ENCODE assay signal across 14 cellular contexts in the genomic region with DNA sequence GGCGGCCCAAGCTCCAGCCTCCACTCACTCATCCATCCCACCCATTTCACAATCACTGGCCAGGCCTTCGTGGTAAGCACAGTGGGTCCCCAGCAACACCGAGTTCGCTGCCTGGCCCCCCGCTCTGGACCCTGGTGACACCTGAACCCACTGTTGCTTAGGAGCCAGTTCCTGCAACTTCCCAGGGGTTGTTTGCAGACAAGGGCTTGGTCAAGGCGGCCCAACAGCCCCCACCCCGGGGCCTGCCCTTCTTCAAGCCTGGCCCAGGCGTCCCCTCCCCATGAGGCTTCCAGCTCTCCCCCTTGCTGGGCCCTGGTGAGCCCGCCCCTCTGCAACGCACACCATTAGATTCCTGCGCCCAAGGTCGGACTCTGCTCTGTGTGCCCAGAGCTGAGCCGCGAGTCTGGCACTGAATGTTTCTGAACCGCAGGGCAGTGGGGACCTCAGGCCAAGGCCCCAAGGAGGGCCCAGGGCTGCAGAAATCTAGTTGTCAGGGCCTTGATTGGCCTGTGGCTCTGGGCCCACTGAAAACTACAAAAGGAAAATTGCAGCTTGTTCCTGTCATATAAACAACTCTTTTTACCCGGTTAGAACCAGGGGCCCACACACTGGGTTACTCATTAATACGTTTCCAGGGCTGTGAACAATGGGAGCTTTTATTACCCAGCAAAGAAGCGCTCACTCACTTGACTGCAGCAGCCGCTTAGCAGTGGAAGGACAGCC. TPM values are rescaled to one million over a fixed set of nuclear protein-coding genes. Genes with fewer than 3 reads are reported as not detected.
DNase-seq lines count a peak whose midpoint lies in the region; ATAC-seq and TF ChIP-seq lines count a peak whose summit lies in the region.
"Had no signal": no experiment of that assay in that cellular context is flagged by ENCODE, and none has a peak within 500 bp of the region (broad histone marks: within the 10 kb centered on the region; RNA-seq: fewer than 3 reads in every experiment).

No MANE protein-coding gene starts in this region.

- WGBS in psoas muscle, 3 donors: 69 to 76% (median 71%) methylated on average over 19 of the region's 19 CpGs

- H3K4me3 ChIP-seq in mucosa of rectum (ENCODE audit: low read length in 2 of 2) (peak overlapping the region; percentile 31 to 48), psoas muscle (no peak overlapping the region)

- H3K9me3 ChIP-seq in mucosa of rectum (ENCODE audit: control insufficient read depth in 2 of 2, low read length in 2 of 2) (no peaks in the 10 kb centered on the region), psoas muscle (no peaks in the 10 kb centered on the region)

- peak overlapping the region; percentile 47 to 66 for H3K9ac ChIP-seq in mucosa of rectum (ENCODE audit: low read depth in 1 of 2, low read length in 2 of 2)

- peak overlapping the region; percentile 96 to 97 for H3K27ac ChIP-seq in mucosa of rectum (ENCODE audit: low read depth in 2 of 2, low read length in 2 of 2)
- H3K27ac ChIP-seq in psoas muscle: no peak overlapping the region

- ATAC-seq in HG03060 (IDR thresholded peaks at IDR 0.05; ENCODE audit: low read depth, unreplicated experiment) (peak; percentile 34), psoas muscle (no peak)

- H3K36me3 ChIP-seq in mucosa of rectum (ENCODE audit: control insufficient read depth in 2 of 2, insufficient read depth in 2 of 2, low read length in 2 of 2) (peaks cover 5 to 8% of the 10 kb centered on the region in 2 donors), psoas muscle (ENCODE audit: insufficient read depth in 1 of 2, low read depth in 1 of 2) (peaks cover 0 to 9% of the 10 kb centered on the region in 2 donors)

- H3K27me3 ChIP-seq in mucosa of rectum (ENCODE audit: control insufficient read depth in 2 of 2, insufficient read depth in 2 of 2, low read length in 2 of 2): no peaks in the 10 kb centered on the region
- H3K27me3 ChIP-seq in psoas muscle (ENCODE audit: insufficient read depth in 3 of 3, low read length in 2 of 3): no peaks in the 10 kb centered on the region

- no peak for TF ChIP-seq CTCF in psoas muscle (IDR thresholded peaks at IDR 0.05)

- intact Hi-C loops in psoas muscle (cut with DNase I): no loop called here

- H3K4me1 ChIP-seq in mucosa of rectum (ENCODE audit: control insufficient read depth in 2 of 2, insufficient read depth in 2 of 2, low read length in 2 of 2): peaks cover 39 to 45% of the 10 kb centered on the region in 2 donors
- H3K4me1 ChIP-seq in psoas muscle: peaks cover 18% of the 10 kb centered on the region

- DNase-seq in COLO829 (ENCODE audit: low spot score): peak; percentile 97
- peak; percentile 65 for DNase-seq in astrocyte of the hippocampus (ENCODE audit: low read depth, low spot score)
- no peak for DNase-seq in iPS-NIHi11 (ENCODE audit: low spot score)
- no peak for DNase-seq in psoas muscle
- no peak for DNase-seq in KG1 (lab: John Stamatoyannopoulos, UW)
- DNase-seq in germinal center (ENCODE audit: low spot score): no peak
- DNase-seq: DMS79 treated with DMSO at 0.1 percent for 48 hours, HCEC 1CT, NCI-H748 treated with DMSO at 0.1 percent for 48 hours had no signal

RNA-seq across cellular contexts. Expression of a gene that starts 2.1 kb away (rescaled TPM):
- total RNA-seq in psoas muscle: 1 to 10 TPM; 4.5 to 7.9 (median 6.9) TPM
- polyA plus RNA-seq in psoas muscle: 10 to 100 TPM in 2 of 3 donors, 1 to 10 TPM in 1; 5.6 to 12.2 (median 11.3) TPM

RNA-seq across cellular contexts. Expression of a gene that starts 5.5 kb away (rescaled TPM):
- not detected for total RNA-seq in psoas muscle
- polyA plus RNA-seq in psoas muscle: not detected
- total RNA-seq: activated CD8-positive, alpha-beta memory T cell treated with anti-CD3 and anti-CD28 coated beads for 36 hours; dermis microvascular lymphatic vessel endothelial cell; mononuclear cell had no signal

RNA-seq across cellular contexts. Expression of a gene that starts 23.0 kb away (rescaled TPM):
- 1 to 10 TPM in 3 of 4 donors, under 1 TPM in 1; 0.88 to 1.4 (median 1.2) TPM for total RNA-seq in psoas muscle
- polyA plus RNA-seq in psoas muscle: under 1 TPM; 0.18 to 0.56 (median 0.56) TPM

Comparison
In these comparisons a context has a peak if more than half of its experiments do, and no peak if none do; other contexts are left out.
1. DNase-seq: peak in COLO829 (single experiment) and astrocyte of the hippocampus (single experiment); none in iPS-NIHi11 (single experiment), psoas muscle (0 of 2), KG1 (single experiment) and germinal center (single experiment).